1 cellular context compared by ENCODE assay signal in genomic region chr11:124072147-124072546, GRCh38.
TF ChIP-seq lines count a peak whose summit lies in the region.

No MANE protein-coding gene starts in this region.

TF ChIP-seq in HEK293, 187 proteins besides CTCF, POLR2A, EP300 and RAD21 (continued from another document and continues in another):
- no peak for TF ChIP-seq HIC1 (tag by site-specific recombination; IDR thresholded peaks at IDR 0.05)
- TF ChIP-seq EGR2 (tag by site-specific recombination; IDR thresholded peaks at IDR 0.05; ENCODE audit: low read depth) = no peak
- peak; percentile 71 for TF ChIP-seq ZNF623 (tag by site-specific recombination; IDR thresholded peaks at IDR 0.05)
- TF ChIP-seq ZNF175 (tag by site-specific recombination; IDR thresholded peaks at IDR 0.05) = no peak
- TF ChIP-seq ZSCAN30 (tag by site-specific recombination; IDR thresholded peaks at IDR 0.05) = no peak
- TF ChIP-seq PRDM6 (tag by site-specific recombination; IDR thresholded peaks at IDR 0.05) = no peak
- no peak for TF ChIP-seq ZBTB26 (tag by site-specific recombination; optimal IDR thresholded peaks at IDR 0.05)
- no peak for TF ChIP-seq ZNF121 (tag by site-specific recombination; IDR thresholded peaks at IDR 0.05)
- peak; percentile 90 for TF ChIP-seq ZNF202 (tag by site-specific recombination; IDR thresholded peaks at IDR 0.05; ENCODE audit: borderline replicate concordance)
- no peak for TF ChIP-seq ZNF488 (tag by site-specific recombination; IDR thresholded peaks at IDR 0.05)
- TF ChIP-seq TRIM28 (IDR thresholded peaks at IDR 0.05; ENCODE audit: borderline replicate concordance, low read length) = no peak
- peak; percentile 51; the same call in 1 of the 2 replicates for TF ChIP-seq ZXDB (tag by site-specific recombination; IDR thresholded peaks at IDR 0.05)
- no peak for TF ChIP-seq ZNF521 (tag by site-specific recombination; IDR thresholded peaks at IDR 0.05)
- no peak for TF ChIP-seq ZBTB48 (tag by site-specific recombination; IDR thresholded peaks at IDR 0.05)
- TF ChIP-seq ZIC2 (tag by site-specific recombination; IDR thresholded peaks at IDR 0.05) = no peak
- no peak for TF ChIP-seq PRDM4 (tag by site-specific recombination; IDR thresholded peaks at IDR 0.05)
- TF ChIP-seq KLF8 (tag by site-specific recombination; IDR thresholded peaks at IDR 0.05) = no peak
- TF ChIP-seq SP3 (tag by site-specific recombination; IDR thresholded peaks at IDR 0.05) = no peak
- TF ChIP-seq ZNF596 (tag by site-specific recombination; IDR thresholded peaks at IDR 0.05) = no peak
- no peak for TF ChIP-seq ZNF302 (tag by site-specific recombination; IDR thresholded peaks at IDR 0.05; ENCODE audit: low read depth)
- TF ChIP-seq ZNF585B (tag by site-specific recombination; IDR thresholded peaks at IDR 0.05) = no peak
- no peak for TF ChIP-seq GLIS1 (tag by site-specific recombination; IDR thresholded peaks at IDR 0.05)
- no peak for TF ChIP-seq ZNF692 (tag by site-specific recombination; IDR thresholded peaks at IDR 0.05)
- no peak for TF ChIP-seq ZNF548 (tag by site-specific recombination; IDR thresholded peaks at IDR 0.05)
- no peak for TF ChIP-seq ZNF26 (tag by site-specific recombination; IDR thresholded peaks at IDR 0.05)
- TF ChIP-seq TCF7L2 (IDR thresholded peaks at IDR 0.05; ENCODE audit: borderline replicate concordance, low read depth, low read length) = no peak
- TF ChIP-seq ZNF266 (tag by site-specific recombination; IDR thresholded peaks at IDR 0.05; ENCODE audit: low read depth) = peak; percentile 61; the same call in 1 of the 2 replicates
- no peak for TF ChIP-seq ZNF670 (tag by site-specific recombination; IDR thresholded peaks at IDR 0.05; ENCODE audit: low read depth)
- TF ChIP-seq ZNF23 (tag by site-specific recombination; IDR thresholded peaks at IDR 0.05; ENCODE audit: borderline replicate concordance) = no peak
- no peak for TF ChIP-seq ZSCAN4 (tag by site-specific recombination; IDR thresholded peaks at IDR 0.05)
- no peak for TF ChIP-seq ZBTB17 (tag by site-specific recombination; IDR thresholded peaks at IDR 0.05)
- no peak for TF ChIP-seq ZNF362 (tag by site-specific recombination; IDR thresholded peaks at IDR 0.05)
- TF ChIP-seq ZNF138 (tag by site-specific recombination; IDR thresholded peaks at IDR 0.05; ENCODE audit: borderline replicate concordance) = peak; percentile 61; the same call in 1 of the 2 replicates
- no peak for TF ChIP-seq YY2 (tag by site-specific recombination; IDR thresholded peaks at IDR 0.05)
- no peak for TF ChIP-seq PRDM10 (tag by site-specific recombination; IDR thresholded peaks at IDR 0.05)
- TF ChIP-seq INSM2 (tag by site-specific recombination; IDR thresholded peaks at IDR 0.05) = no peak
- TF ChIP-seq ZNF76 (tag by site-specific recombination; IDR thresholded peaks at IDR 0.05; ENCODE audit: borderline replicate concordance, low read depth) = no peak
- TF ChIP-seq ZNF221 (tag by site-specific recombination; IDR thresholded peaks at IDR 0.05; ENCODE audit: borderline replicate concordance) = no peak
- TF ChIP-seq ZBTB6 (tag by site-specific recombination; IDR thresholded peaks at IDR 0.05) = no peak
- no peak for TF ChIP-seq ZNF701 (tag by site-specific recombination; IDR thresholded peaks at IDR 0.05)
